ENCODE assay signal across 19 cellular contexts in the genomic region with DNA sequence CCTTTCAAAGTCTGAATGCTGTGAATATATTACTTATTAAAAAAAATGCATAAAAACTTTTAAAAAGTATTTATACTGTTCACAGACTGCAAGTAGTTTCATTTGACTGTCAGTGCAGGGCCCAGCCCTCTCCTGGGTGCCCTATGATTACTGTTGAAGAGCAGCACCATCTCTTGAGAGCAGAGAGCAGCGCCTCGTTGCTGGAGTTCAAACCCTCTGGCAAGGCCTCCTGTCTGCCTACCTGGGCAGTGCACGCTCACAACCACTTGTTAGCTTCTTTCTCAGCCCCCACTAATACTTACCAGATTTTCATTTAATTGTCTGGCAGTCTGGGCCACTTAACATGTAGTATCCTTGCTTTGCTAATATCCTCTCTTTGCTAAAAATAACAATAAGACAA.
"Had no signal": no experiment of that assay in that cellular context is flagged by ENCODE, and none has a peak within 500 bp of the region (broad histone marks: within the 10 kb centered on the region; RNA-seq: fewer than 3 reads in every experiment).

No MANE protein-coding gene starts in this region.

- H3K79me2 ChIP-seq: hepatocyte had no signal

- H3K27me3 ChIP-seq: adrenal gland, hepatocyte, pancreas, thyroid gland had no signal

- H3K27me3 Mint-ChIP-seq: dendritic cell treated with granulocyte-macrophage colony-stimulating factor and Interleukin-4, amounts not matched to agents 40 ng/mL and 50 ng/mL, for 4 days; naive thymus-derived CD8-positive, alpha-beta T cell; stimulated activated memory B cell treated with anti-CD40 and anti-IgM and Interleukin-4, amounts not matched to agents 10 μg/mL and 1 μg/mL and 100 μg/mL, for 72 hours had no signal

- H3K9me3 Mint-ChIP-seq: activated T-cell treated with anti-CD3 and anti-CD28 coated beads, Interleukin-2, amount 50 U/mL, for 72 hours; dendritic cell treated with granulocyte-macrophage colony-stimulating factor and Interleukin-4, amounts not matched to agents 40 ng/mL and 50 ng/mL, for 4 days; stimulated activated memory B cell treated with anti-CD40 and anti-IgM and Interleukin-4, amounts not matched to agents 10 μg/mL and 1 μg/mL and 100 μg/mL, for 72 hours; T-helper 1 cell treated with Interleukin-12 subunit alpha and Interleukin-12 subunit beta and Interleukin-4 antibody, amounts not matched to agents 30 μg/mL and 1 μg/mL, for 36 hours had no signal

- H3K4me3 Mint-ChIP-seq: activated T-cell treated with anti-CD3 and anti-CD28 coated beads, Interleukin-2, amount 50 U/mL, for 72 hours; dendritic cell treated with granulocyte-macrophage colony-stimulating factor and Interleukin-4, amounts not matched to agents 40 ng/mL and 50 ng/mL, for 4 days; naive thymus-derived CD8-positive, alpha-beta T cell; stimulated activated memory B cell treated with anti-CD40 and anti-IgM and Interleukin-4, amounts not matched to agents 10 μg/mL and 1 μg/mL and 100 μg/mL, for 72 hours; T-helper 1 cell treated with Interleukin-12 subunit alpha and Interleukin-12 subunit beta and Interleukin-4 antibody, amounts not matched to agents 30 μg/mL and 1 μg/mL, for 36 hours had no signal

- ATAC-seq: activated naive CD4-positive, alpha-beta T cell treated with anti-CD3 and anti-CD28 coated beads, Interleukin-2, amount 50 U/mL, for 72 hours; activated T-cell treated with anti-CD3 and anti-CD28 coated beads, Interleukin-2, amount 50 U/mL, for 72 hours; left cardiac atrium; naive thymus-derived CD8-positive, alpha-beta T cell; pancreas; sciatic nerve; stimulated activated memory B cell treated with anti-CD40 and anti-IgM and Interleukin-4, amounts not matched to agents 10 μg/mL and 1 μg/mL and 100 μg/mL, for 72 hours had no signal

- H3K4me1 ChIP-seq: adrenal gland, pancreas, thyroid gland had no signal

- H3K4me1 Mint-ChIP-seq: stimulated activated memory B cell treated with anti-CD40 and anti-IgM and Interleukin-4, amounts not matched to agents 10 μg/mL and 1 μg/mL and 100 μg/mL, for 72 hours had no signal

- H3K27ac ChIP-seq: adrenal gland, hepatocyte, pancreas, thyroid gland had no signal

- H3K4me2 ChIP-seq: hepatocyte had no signal

- H3K9me3 ChIP-seq: pancreas, thyroid gland had no signal

- DNase-seq: activated CD4-positive, alpha-beta T cell treated with anti-CD3 and anti-CD28 coated beads, Interleukin-2, amount 50 U/mL, for 1 hour; activated CD4-positive, CD25-positive, alpha-beta regulatory T cell treated with anti-CD3 and anti-CD28 coated beads, Interleukin-2, amount 50 U/mL, for 72 hours; activated CD8-positive, alpha-beta memory T cell treated with anti-CD3 and anti-CD28 coated beads, Interleukin-2, amount 50 U/mL, for 4 hours; activated effector memory CD4-positive, alpha-beta T cell treated with anti-CD3 and anti-CD28 coated beads, Interleukin-2, amount 50 U/mL, for 16 hours; activated T-cell treated with anti-CD3 and anti-CD28 coated beads, Interleukin-2, amount 50 U/mL, for 72 hours; adrenal gland; effector CD8-positive, alpha-beta T cell; foreskin fibroblast; left cardiac atrium; naive thymus-derived CD8-positive, alpha-beta T cell; pancreas; stimulated activated CD4-positive, alpha-beta T cell treated with anti-CD3 and anti-CD28 coated beads, Interleukin-4, amount 100 ng/mL, for 4 hours; thyroid gland had no signal

- H3K4me3 ChIP-seq: adrenal gland, hepatocyte, pancreas, thyroid gland had no signal

- H2AFZ ChIP-seq: hepatocyte had no signal

- H3K27ac Mint-ChIP-seq: activated naive CD4-positive, alpha-beta T cell treated with anti-CD3 and anti-CD28 coated beads, Interleukin-2, amount 50 U/mL, for 72 hours; activated T-cell treated with anti-CD3 and anti-CD28 coated beads, Interleukin-2, amount 50 U/mL, for 72 hours; dendritic cell treated with granulocyte-macrophage colony-stimulating factor and Interleukin-4, amounts not matched to agents 40 ng/mL and 50 ng/mL, for 4 days; naive thymus-derived CD8-positive, alpha-beta T cell; stimulated activated memory B cell treated with anti-CD40 and anti-IgM and Interleukin-4, amounts not matched to agents 10 μg/mL and 1 μg/mL and 100 μg/mL, for 72 hours; T-helper 1 cell treated with Interleukin-12 subunit alpha and Interleukin-12 subunit beta and Interleukin-4 antibody, amounts not matched to agents 30 μg/mL and 1 μg/mL, for 36 hours had no signal
